Comparison of ENCODE assay signal across 10 cellular contexts in the genomic region with DNA sequence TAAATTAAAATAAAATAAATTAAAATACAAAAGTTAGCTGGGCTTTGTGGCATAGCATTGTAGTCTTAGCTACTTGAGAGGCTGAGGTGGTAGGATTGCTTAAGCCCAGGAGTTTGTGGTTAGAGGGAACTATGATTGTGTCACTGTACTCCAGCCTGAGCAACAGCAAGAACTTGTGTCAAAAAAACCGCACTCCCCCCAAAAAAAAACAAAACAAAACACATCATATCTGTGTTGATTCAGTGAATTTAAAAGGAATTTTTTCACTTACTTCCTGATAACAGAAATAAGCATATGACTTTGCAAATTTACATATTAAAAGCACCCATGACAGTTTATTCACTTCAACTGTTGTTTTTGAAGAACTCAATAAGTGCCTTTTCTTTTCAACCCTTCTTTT.
DNase-seq lines count a peak whose midpoint lies in the region; TF ChIP-seq lines count a peak whose summit lies in the region.
"Had no signal": no experiment of that assay in that cellular context is flagged by ENCODE, and none has a peak within 500 bp of the region (broad histone marks: within the 10 kb centered on the region; RNA-seq: fewer than 3 reads in every experiment).

No MANE protein-coding gene starts in this region.

- no peak overlapping the region for H3K4me2 ChIP-seq in SU-DHL-6 (ENCODE audit: low read depth, low read length, poor library complexity, severe bottlenecking)

- H2AFZ ChIP-seq in SU-DHL-6 (ENCODE audit: low read depth, low read length, severe bottlenecking) = no peak overlapping the region

- DNase-seq in activated naive CD4-positive, alpha-beta T cell treated with anti-CD3 and anti-CD28 coated beads, Interleukin-2, amount 50 U/mL, for 16 hours = no peak
- peak; percentile 70 for DNase-seq in fibroblast of the aortic adventitia (ENCODE audit: low read depth)
- no peak for DNase-seq in tibial nerve (ENCODE audit: low spot score in 2 of 2)
- DNase-seq in cerebellar nuclear complex (lab: John Stamatoyannopoulos, UW) = no peak
- no peak for DNase-seq in HK-2 (ENCODE audit: unreplicated experiment)
- DNase-seq in posterior vena cava (ENCODE audit: low spot score) = no peak
- DNase-seq: activated CD8-positive, alpha-beta memory T cell treated with anti-CD3 and anti-CD28 coated beads for 24 hours; NCI-H2081 had no signal

- peaks cover 81% of the 10 kb centered on the region for H3K4me1 Mint-ChIP-seq in activated naive CD4-positive, alpha-beta T cell treated with anti-CD3 and anti-CD28 coated beads, Interleukin-2, amount 50 U/mL, for 24 hours

- no peak for TF ChIP-seq CTCF in SU-DHL-6 (IDR thresholded peaks at IDR 0.05; ENCODE audit: insufficient read depth, low read length, poor library complexity, severe bottlenecking)
- no peak for TF ChIP-seq CTCF in fibroblast of the aortic adventitia (IDR thresholded peaks at IDR 0.05; ENCODE audit: insufficient read depth, low read length)
- no peak for TF ChIP-seq CTCF in tibial nerve (IDR thresholded peaks at IDR 0.05)

- H3K79me2 ChIP-seq in SU-DHL-6 (ENCODE audit: insufficient read depth, low read length) = no peaks in the 10 kb centered on the region

- no peaks in the 10 kb centered on the region for H3K9me3 ChIP-seq in SU-DHL-6 (ENCODE audit: insufficient read depth, low read length)
- H3K9me3 ChIP-seq in tibial nerve = no peaks in the 10 kb centered on the region

- H3K27me3 ChIP-seq in SU-DHL-6 (ENCODE audit: low read length) (no peaks in the 10 kb centered on the region), tibial nerve (no peaks in the 10 kb centered on the region)

- H3K9me3 Mint-ChIP-seq in activated naive CD4-positive, alpha-beta T cell treated with anti-CD3 and anti-CD28 coated beads, Interleukin-2, amount 50 U/mL, for 24 hours = no peaks in the 10 kb centered on the region

- H3K4me3 Mint-ChIP-seq in activated naive CD4-positive, alpha-beta T cell treated with anti-CD3 and anti-CD28 coated beads, Interleukin-2, amount 50 U/mL, for 24 hours = peak overlapping the region; percentile 68

- no peaks in the 10 kb centered on the region for H3K9me2 ChIP-seq in SU-DHL-6 (replicated peaks; ENCODE audit: insufficient read depth, low read length)

- TF ChIP-seq EP300 in tibial nerve (IDR thresholded peaks at IDR 0.05) = peak in 1 of 2 donors; percentile 63

- H3K4me3 ChIP-seq in SU-DHL-6 (ENCODE audit: insufficient read depth, low read length, poor library complexity, severe bottlenecking) (no peak overlapping the region), fibroblast of the aortic adventitia (ENCODE audit: low read depth, low read length) (no peak overlapping the region), tibial nerve (no peak overlapping the region)

- peak overlapping the region; percentile 82; the same call in 1 of the 2 replicates for H3K27ac ChIP-seq in SU-DHL-6 (ENCODE audit: low read depth, low read length)
- peak overlapping the region in 3 of 4 donors; percentile 31 to 56 (median 51) for H3K27ac ChIP-seq in tibial nerve

- no peaks in the 10 kb centered on the region for H3K36me3 Mint-ChIP-seq in activated naive CD4-positive, alpha-beta T cell treated with anti-CD3 and anti-CD28 coated beads, Interleukin-2, amount 50 U/mL, for 24 hours

- H3K4me1 ChIP-seq in tibial nerve = peaks cover 0 to 21% (median 7%) of the 10 kb centered on the region in 4 donors

- H3F3A ChIP-seq in SU-DHL-6 (ENCODE audit: insufficient read depth) = peaks cover 21% of the 10 kb centered on the region

- intact Hi-C loops in posterior vena cava (cut with DNase I) = no loop called here

- no peak overlapping the region for H3K9ac ChIP-seq in SU-DHL-6 (ENCODE audit: low read length)

- 65 to 71% methylated on average over 1 of the region's 1 CpG for WGBS in tibial nerve, 2 donors

- no peak for TF ChIP-seq POLR2A in tibial nerve (IDR thresholded peaks at IDR 0.05)

- H4K20me1 ChIP-seq in SU-DHL-6 (ENCODE audit: low read depth, low read length) = no peaks in the 10 kb centered on the region

- H3K27me3 Mint-ChIP-seq in activated naive CD4-positive, alpha-beta T cell treated with anti-CD3 and anti-CD28 coated beads, Interleukin-2, amount 50 U/mL, for 24 hours = no peaks in the 10 kb centered on the region

- peak overlapping the region; percentile 99 for H3K27ac Mint-ChIP-seq in activated naive CD4-positive, alpha-beta T cell treated with anti-CD3 and anti-CD28 coated beads, Interleukin-2, amount 50 U/mL, for 24 hours

- H3K36me3 ChIP-seq in SU-DHL-6 (ENCODE audit: low read length) (peaks cover 13% of the 10 kb centered on the region; the same call in 1 of the 2 replicates), tibial nerve (no peaks in the 10 kb centered on the region)
